In genomic region chr2:157386247-157386646, GRCh38 we compare ENCODE assay signal across 23 cellular contexts. TPM values are rescaled to one million over a fixed set of nuclear protein-coding genes. Genes with fewer than 3 reads are reported as not detected.
"Had no signal": no experiment of that assay in that cellular context is flagged by ENCODE, and none has a peak within 500 bp of the region (broad histone marks: within the 10 kb centered on the region; RNA-seq: fewer than 3 reads in every experiment).

No MANE protein-coding gene starts in this region.

- H3K27ac ChIP-seq: breast epithelium, esophagus muscularis mucosa, gastroesophageal sphincter, heart right ventricle, tibial nerve, uterus had no signal

- DNase-seq: activated gamma-delta T cell; cerebellar nuclear complex; cortex of kidney; effector CD4-positive, alpha-beta T cell; heart right ventricle; left ventricle myocardium superior; mesendoderm; nucleus accumbens; SIG-M5; stimulated activated CD4-positive, alpha-beta T cell treated with anti-CD3 and anti-CD28 coated beads, Interleukin-4, amount 100 ng/mL, for 1 hour; substantia nigra; T-helper 1 cell; uterus had no signal

- H3K4me3 ChIP-seq: breast epithelium, esophagus muscularis mucosa, gastroesophageal sphincter, heart right ventricle, smooth muscle cell, tibial nerve, uterus had no signal

- H3K4me1 ChIP-seq: breast epithelium, esophagus muscularis mucosa, gastroesophageal sphincter, heart right ventricle, tibial nerve, uterus had no signal

- H3K4me2 ChIP-seq: smooth muscle cell had no signal

- H3K27me3 ChIP-seq: breast epithelium, esophagus muscularis mucosa, gastroesophageal sphincter, heart right ventricle, tibial nerve, uterus had no signal

- ATAC-seq: activated CD4-positive, CD25-positive, alpha-beta regulatory T cell treated with anti-CD3 and anti-CD28 coated beads, Interleukin-2, amount 50 U/mL, for 24 hours; gastroesophageal sphincter; heart right ventricle; left ventricle myocardium superior; sciatic nerve; SK-N-SH treated with all-trans-retinoic acid at 6 μM for 48 hours had no signal

- H3K36me3 ChIP-seq: breast epithelium, esophagus muscularis mucosa, gastroesophageal sphincter, heart right ventricle, tibial nerve, uterus had no signal

- H3K4me3 Mint-ChIP-seq: natural killer cell treated with Interleukin-12 subunit alpha and Interleukin-12 subunit beta and Interleukin-15 and Interleukin-18, amount 100 ng/mL, for 72 hours had no signal

- H3K9me3 ChIP-seq: esophagus muscularis mucosa, gastroesophageal sphincter, uterus had no signal

- H3K27me3 Mint-ChIP-seq: natural killer cell treated with Interleukin-12 subunit alpha and Interleukin-12 subunit beta and Interleukin-15 and Interleukin-18, amount 100 ng/mL, for 72 hours had no signal

RNA-seq across cellular contexts. Expression of gene CYTIP, which starts 57.6 kb away (rescaled TPM):
- total RNA-seq: endothelial cell of umbilical vein, smooth muscle cell had no signal
- polyA plus RNA-seq: endothelial cell of umbilical vein, smooth muscle cell had no signal
